ENCODE assay signal across 9 cellular contexts in the genomic region with DNA sequence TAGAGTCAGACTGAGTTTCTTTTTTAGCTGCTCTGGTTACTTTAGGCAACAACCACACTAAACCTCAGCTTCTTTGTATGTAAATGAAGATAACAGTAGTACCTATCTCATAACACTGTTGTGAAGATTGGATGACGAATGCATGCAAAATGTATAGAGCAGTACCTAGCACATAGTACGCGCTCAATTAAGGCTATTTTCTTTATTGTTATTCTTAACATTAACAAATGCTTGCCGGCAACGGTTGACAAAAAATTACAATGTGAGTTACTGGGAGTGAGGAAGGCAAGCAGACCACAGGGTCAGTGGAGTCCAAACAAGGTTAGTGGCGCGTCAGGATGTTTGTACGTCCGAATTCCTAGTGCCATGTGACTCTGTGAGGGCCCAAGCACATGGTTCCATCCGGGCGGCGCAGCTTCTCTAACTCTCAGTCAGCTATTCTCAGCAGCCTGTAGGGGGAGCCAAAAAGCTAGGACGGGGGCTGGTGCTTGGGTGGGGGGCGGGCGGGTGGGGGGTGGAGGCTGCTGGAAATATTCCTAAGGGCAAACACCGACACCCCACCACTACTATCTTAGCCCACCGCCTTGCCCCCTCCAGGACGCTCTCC. TPM values are rescaled to one million over a fixed set of nuclear protein-coding genes. Genes with fewer than 3 reads are reported as not detected.
DNase-seq lines count a peak whose midpoint lies in the region; ATAC-seq and TF ChIP-seq lines count a peak whose summit lies in the region.
"Had no signal": no experiment of that assay in that cellular context is flagged by ENCODE, and none has a peak within 500 bp of the region (broad histone marks: within the 10 kb centered on the region; RNA-seq: fewer than 3 reads in every experiment).

No MANE protein-coding gene starts in this region.

- TF ChIP-seq CTCF in gastroesophageal sphincter (IDR thresholded peaks at IDR 0.05) = peak in 1 of 4 experiments; percentile 38
- TF ChIP-seq CTCF in vagina (IDR thresholded peaks at IDR 0.05) = no peak

- peak; percentile 12 for DNase-seq in activated CD4-positive, alpha-beta T cell treated with anti-CD3 and anti-CD28 coated beads for 48 hours
- no peak for DNase-seq in activated CD4-positive, alpha-beta T cell treated with anti-CD3 and anti-CD28 coated beads, Interleukin-2, amount 50 U/mL, for 1 hour
- DNase-seq in NCI-H748 (lab: John Stamatoyannopoulos, UW; ENCODE audit: unreplicated experiment) (peak; percentile 71), putamen (ENCODE audit: low spot score) (peak; percentile 41), NOMO-1 (lab: John Stamatoyannopoulos, UW; ENCODE audit: unreplicated experiment in 2 of 2) (no peak), vagina (ENCODE audit: extremely low spot score in 2 of 2) (no peak)

- no peaks in the 10 kb centered on the region for H3K9me3 ChIP-seq in gastroesophageal sphincter
- no peaks in the 10 kb centered on the region for H3K9me3 ChIP-seq in vagina

- 44 to 69% methylated on average over 5 to 12 of the region's 18 CpGs for WGBS in gastroesophageal sphincter (ENCODE audit: low coverage in 1 of 2), 2 donors

- H3K4me1 ChIP-seq in gastroesophageal sphincter = peaks cover 0 to 16% (median 2%) of the 10 kb centered on the region in 3 donors
- H3K4me1 ChIP-seq in vagina = peaks cover 6% of the 10 kb centered on the region

- no peak for TF ChIP-seq EP300 in gastroesophageal sphincter (IDR thresholded peaks at IDR 0.05)

- H3K36me3 ChIP-seq in gastroesophageal sphincter = no peaks in the 10 kb centered on the region
- no peaks in the 10 kb centered on the region for H3K36me3 ChIP-seq in vagina

- TF ChIP-seq POLR2A in gastroesophageal sphincter (IDR thresholded peaks at IDR 0.05) (no peak), vagina (IDR thresholded peaks at IDR 0.05) (no peak)

- peak overlapping the region in 1 of 4 donors; percentile 57 for H3K27ac ChIP-seq in gastroesophageal sphincter
- H3K27ac ChIP-seq in vagina = no peak overlapping the region

- no peak for ATAC-seq in gastroesophageal sphincter
- no peak for ATAC-seq in HG02840 (IDR thresholded peaks at IDR 0.05; ENCODE audit: low FRiP score, unreplicated experiment)

- H3K4me3 ChIP-seq in gastroesophageal sphincter (peak overlapping the region; percentile 52 to 60), vagina (peak overlapping the region in 1 of 2 donors; percentile 43)

- H3K27me3 ChIP-seq in gastroesophageal sphincter (peaks cover 37% of the 10 kb centered on the region), vagina (no peaks in the 10 kb centered on the region)

- intact Hi-C loops in vagina (cut with DNase I) = no loop called here

RNA-seq across cellular contexts. Expression of a gene that starts 0.8 kb away (rescaled TPM):
- total RNA-seq in gastroesophageal sphincter (under 1 TPM in 2 of 4 donors, not detected in 2; 0.27 to 0.58 TPM), vagina (0.49 TPM)
- total RNA-seq: RPMI7951 had no signal

Comparison
In these comparisons a context has a peak if more than half of its experiments do, and no peak if none do; other contexts are left out.
1. DNase-seq: peak in activated CD4-positive, alpha-beta T cell treated with anti-CD3 and anti-CD28 coated beads for 48 hours (single experiment), NCI-H748 (single experiment) and putamen (single experiment); none in activated CD4-positive, alpha-beta T cell treated with anti-CD3 and anti-CD28 coated beads, Interleukin-2, amount 50 U/mL, for 1 hour (single experiment), NOMO-1 (0 of 2) and vagina (0 of 2).